ENCODE assay signal across 8 cellular contexts in genomic region chr5:176447982-176448608, GRCh38. TPM values are rescaled to one million over a fixed set of nuclear protein-coding genes. Genes with fewer than 3 reads are reported as not detected.
DNase-seq lines count a peak whose midpoint lies in the region; ATAC-seq and TF ChIP-seq lines count a peak whose summit lies in the region.

FAF2 (plus strand) TSS chr5:176448385; CDS start chr5:176448408, 23 bp downstream.

- H3K27me3 ChIP-seq in left ventricle myocardium inferior (ENCODE audit: low read depth) = no peaks in the 10 kb centered on the region

- H3K36me3 ChIP-seq in left ventricle myocardium inferior = peaks cover 5% of the 10 kb centered on the region

- TF ChIP-seq CTCF in left ventricle myocardium inferior (IDR thresholded peaks at IDR 0.05; ENCODE audit: borderline replicate concordance) (peak; percentile 99), progenitor cell of endocrine pancreas (IDR thresholded peaks at IDR 0.05; ENCODE audit: unreplicated experiment) (peak; percentile 100)

- intact Hi-C loops in left ventricle myocardium inferior (cut with micrococcal nuclease) = no loop called here

- H3K9me3 ChIP-seq in T-helper 17 cell (ENCODE audit: control insufficient read depth, low read length, poor library complexity, severe bottlenecking) (no peaks in the 10 kb centered on the region), left ventricle myocardium inferior (replicated peaks) (no peaks in the 10 kb centered on the region)

- H3K36me3 Mint-ChIP-seq in T-helper 17 cell (ENCODE audit: low read depth) (peaks cover 2% of the 10 kb centered on the region), progenitor cell of endocrine pancreas (ENCODE audit: insufficient read depth) (peaks cover 4% of the 10 kb centered on the region)

- H3K9me3 Mint-ChIP-seq in progenitor cell of endocrine pancreas (ENCODE audit: low read depth) = no peaks in the 10 kb centered on the region

- H3K27me3 Mint-ChIP-seq in T-helper 17 cell (no peaks in the 10 kb centered on the region), progenitor cell of endocrine pancreas (no peaks in the 10 kb centered on the region)

- peaks cover 58% of the 10 kb centered on the region for H3K4me1 ChIP-seq in left ventricle myocardium inferior

- H3K4me1 Mint-ChIP-seq in T-helper 17 cell (peaks cover 26% of the 10 kb centered on the region), progenitor cell of endocrine pancreas (ENCODE audit: low read depth) (peaks cover 21% of the 10 kb centered on the region)

- H3K4me3 Mint-ChIP-seq in T-helper 17 cell = peak within 1 kb of the TSS; percentile 99
- H3K4me3 Mint-ChIP-seq in progenitor cell of endocrine pancreas (ENCODE audit: low read depth) = peak within 1 kb of the TSS; percentile 98

- peak; percentile 78 for DNase-seq in NCI-H1694 treated with DMSO at 0.1 percent for 48 hours (lab: John Stamatoyannopoulos, UW)
- DNase-seq in T-helper 17 cell = peak; percentile 94 to 100 (median 97)
- peak; percentile 79 to 99 (median 94) for DNase-seq in amygdala (lab: John Stamatoyannopoulos, UW)
- peak; percentile 96 for DNase-seq in left ventricle myocardium inferior
- DNase-seq in progenitor cell of endocrine pancreas (ENCODE audit: low spot score, unreplicated experiment) = peak; percentile 100
- DNase-seq in ureter (ENCODE audit: low spot score) = peak; percentile 99

- H3K27ac Mint-ChIP-seq in T-helper 17 cell (peak within 1 kb of the TSS; percentile 98), progenitor cell of endocrine pancreas (peak within 1 kb of the TSS; percentile 98)

- H3K4me3 ChIP-seq in left ventricle myocardium inferior = peak within 1 kb of the TSS; percentile 95

- ATAC-seq in GM18498 (IDR thresholded peaks at IDR 0.05; ENCODE audit: unreplicated experiment) = peak; percentile 95
- ATAC-seq in HG02938 (IDR thresholded peaks at IDR 0.05; ENCODE audit: unreplicated experiment) = peak; percentile 96
- peak; percentile 96 for ATAC-seq in T-helper 17 cell

- peak within 1 kb of the TSS; percentile 95 for H3K27ac ChIP-seq in left ventricle myocardium inferior (replicated peaks)

RNA-seq across cellular contexts. Expression of gene FAF2, which starts in this region (rescaled TPM):
- total RNA-seq in T-helper 17 cell (10 to 100 TPM; 23.1 to 24.2 TPM), left ventricle myocardium inferior (13.0 TPM), progenitor cell of endocrine pancreas (53.6 and 54.6 TPM in 2 replicates), ureter (50.1 TPM)

Comparison
In these comparisons a context has a peak if more than half of its experiments do, and no peak if none do; other contexts are left out.
1. Peak in every context shown above with its lines: DNase-seq, ATAC-seq, H3K4me3 ChIP-seq and H3K27ac ChIP-seq.